1 cellular context compared by ENCODE assay signal in the genomic region with DNA sequence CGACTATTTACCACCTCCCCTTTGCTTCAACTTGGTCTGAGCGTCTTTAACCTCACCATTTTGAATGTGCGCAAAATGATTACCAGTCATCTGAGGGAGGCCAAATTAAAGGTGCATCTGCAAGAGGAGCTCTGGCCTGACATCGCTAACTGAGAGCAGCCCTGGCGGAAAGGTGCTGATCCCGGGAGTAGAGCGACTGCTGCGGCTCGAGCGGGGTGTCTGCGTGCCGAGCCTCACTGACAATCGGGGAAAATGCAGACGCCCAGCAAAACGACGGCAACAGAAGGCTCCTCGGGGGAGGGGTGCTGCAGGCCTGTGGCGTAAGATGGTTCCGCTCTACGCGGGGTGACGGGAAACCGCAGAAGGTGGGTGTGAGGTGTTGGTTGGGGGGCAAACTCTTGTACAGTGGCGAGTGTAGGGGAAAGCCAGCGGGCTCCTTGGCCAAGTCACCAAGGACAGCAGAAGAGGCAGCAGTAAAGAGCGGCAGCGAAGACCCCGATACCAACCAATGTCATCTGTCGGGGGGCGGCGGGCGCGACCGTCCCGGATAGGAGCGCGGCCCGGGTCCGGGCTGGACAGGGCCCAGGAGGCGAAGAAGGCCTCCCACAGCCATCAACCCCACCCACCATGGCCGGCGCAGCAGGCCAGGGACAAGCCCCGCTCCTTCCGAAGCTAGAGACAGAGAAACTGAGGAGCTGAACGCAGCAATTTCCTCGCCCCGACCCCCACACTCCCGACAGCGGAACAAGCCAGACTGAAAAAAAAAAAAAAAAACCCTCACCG.
TF ChIP-seq lines count a peak whose summit lies in the region.

No MANE protein-coding gene starts in this region.

TF ChIP-seq in HepG2, 621 proteins besides CTCF, POLR2A, EP300 and RAD21 (continued from another document and continues in another):
- TF ChIP-seq ZNF556 (CRISPR knock-in tag; IDR thresholded peaks at IDR 0.05; ENCODE audit: borderline replicate concordance) (no peak), PHF5A (CRISPR knock-in tag; IDR thresholded peaks at IDR 0.05; ENCODE audit: low read depth, unreplicated experiment) (no peak), ZNF746 (CRISPR knock-in tag; IDR thresholded peaks at IDR 0.05) (no peak), TMF1 (CRISPR knock-in tag; IDR thresholded peaks at IDR 0.05; ENCODE audit: low read depth) (no peak), PITX1 (CRISPR knock-in tag; IDR thresholded peaks at IDR 0.05) (no peak), ZNF614 (CRISPR knock-in tag; IDR thresholded peaks at IDR 0.05; ENCODE audit: borderline replicate concordance) (no peak), RBM39 (IDR thresholded peaks at IDR 0.05; ENCODE audit: low read depth, low read length, poor library complexity, severe bottlenecking) (peak; percentile 55), CEBPG (CRISPR knock-in tag; IDR thresholded peaks at IDR 0.05) (peak; percentile 12; the same call in 1 of the 2 replicates), HDAC1 (CRISPR knock-in tag; IDR thresholded peaks at IDR 0.05) (peak; percentile 56), NR2F1 (CRISPR knock-in tag; IDR thresholded peaks at IDR 0.05) (no peak), ZNF350 (CRISPR knock-in tag; IDR thresholded peaks at IDR 0.05; ENCODE audit: borderline replicate concordance, low read depth) (no peak; the same call in 1 of the 2 replicates), ZBTB20 (CRISPR knock-in tag; IDR thresholded peaks at IDR 0.05; ENCODE audit: borderline replicate concordance, low read depth) (no peak), ZNF12 (CRISPR knock-in tag; IDR thresholded peaks at IDR 0.05) (no peak), LCORL (IDR thresholded peaks at IDR 0.05) (no peak), LCORL (CRISPR knock-in tag; IDR thresholded peaks at IDR 0.05) (no peak), KDM4B (CRISPR knock-in tag; IDR thresholded peaks at IDR 0.05) (no peak), NR2F2 (IDR thresholded peaks at IDR 0.05; ENCODE audit: borderline replicate concordance, low read depth) (no peak), NR2F6 (IDR thresholded peaks at IDR 0.05) (no peak), NR2F6 (CRISPR knock-in tag; IDR thresholded peaks at IDR 0.05) (no peak), CBX2 (IDR thresholded peaks at IDR 0.05; ENCODE audit: low read depth, low read length) (no peak), CBX2 (CRISPR knock-in tag; IDR thresholded peaks at IDR 0.05; ENCODE audit: low read depth) (no peak), KDM5B (CRISPR knock-in tag; IDR thresholded peaks at IDR 0.05; ENCODE audit: borderline replicate concordance) (peak; percentile 80; the same call in 1 of the 2 replicates), DNMT3B (CRISPR knock-in tag; conservative IDR thresholded peaks at IDR 0.05) (no peak), ZNF747 (CRISPR knock-in tag; IDR thresholded peaks at IDR 0.05; ENCODE audit: borderline replicate concordance) (no peak), ATF7-NPFF (CRISPR knock-in tag; IDR thresholded peaks at IDR 0.05; ENCODE audit: low read depth) (no peak), ZC3H4 (CRISPR knock-in tag; IDR thresholded peaks at IDR 0.05; ENCODE audit: borderline replicate concordance) (no peak), XBP1 (CRISPR knock-in tag; IDR thresholded peaks at IDR 0.05) (no peak), ZBTB38 (CRISPR knock-in tag; IDR thresholded peaks at IDR 0.05) (peak; percentile 38), ZNF703 (CRISPR knock-in tag; IDR thresholded peaks at IDR 0.05; ENCODE audit: borderline replicate concordance) (no peak), AHR (CRISPR knock-in tag; IDR thresholded peaks at IDR 0.05) (no peak; the same call in 1 of the 2 replicates), RXRA (CRISPR knock-in tag; IDR thresholded peaks at IDR 0.05) (no peak), POLR2AphosphoS5 (IDR thresholded peaks at IDR 0.05; ENCODE audit: low read depth, low read length) (no peak), SIN3B (IDR thresholded peaks at IDR 0.05; ENCODE audit: low read length) (no peak), NCOA2 (CRISPR knock-in tag; IDR thresholded peaks at IDR 0.05) (no peak), SMARCC2 (IDR thresholded peaks at IDR 0.05) (no peak), RNF2 (conservative IDR thresholded peaks at IDR 0.05; ENCODE audit: low read depth) (no peak)
- TF ChIP-seq, protein P1, sequence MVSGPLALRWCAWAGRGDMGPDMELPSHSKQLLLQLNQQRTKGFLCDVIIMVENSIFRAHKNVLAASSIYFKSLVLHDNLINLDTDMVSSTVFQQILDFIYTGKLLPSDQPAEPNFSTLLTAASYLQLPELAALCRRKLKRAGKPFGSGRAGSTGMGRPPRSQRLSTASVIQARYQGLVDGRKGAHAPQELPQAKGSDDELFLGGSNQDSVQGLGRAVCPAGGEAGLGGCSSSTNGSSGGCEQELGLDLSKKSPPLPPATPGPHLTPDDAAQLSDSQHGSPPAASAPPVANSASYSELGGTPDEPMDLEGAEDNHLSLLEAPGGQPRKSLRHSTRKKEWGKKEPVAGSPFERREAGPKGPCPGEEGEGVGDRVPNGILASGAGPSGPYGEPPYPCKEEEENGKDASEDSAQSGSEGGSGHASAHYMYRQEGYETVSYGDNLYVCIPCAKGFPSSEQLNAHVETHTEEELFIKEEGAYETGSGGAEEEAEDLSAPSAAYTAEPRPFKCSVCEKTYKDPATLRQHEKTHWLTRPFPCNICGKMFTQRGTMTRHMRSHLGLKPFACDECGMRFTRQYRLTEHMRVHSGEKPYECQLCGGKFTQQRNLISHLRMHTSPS (CRISPR knock-in tag; IDR thresholded peaks at IDR 0.05; ENCODE audit: low read depth) = no peak
- TF ChIP-seq, protein P2, sequence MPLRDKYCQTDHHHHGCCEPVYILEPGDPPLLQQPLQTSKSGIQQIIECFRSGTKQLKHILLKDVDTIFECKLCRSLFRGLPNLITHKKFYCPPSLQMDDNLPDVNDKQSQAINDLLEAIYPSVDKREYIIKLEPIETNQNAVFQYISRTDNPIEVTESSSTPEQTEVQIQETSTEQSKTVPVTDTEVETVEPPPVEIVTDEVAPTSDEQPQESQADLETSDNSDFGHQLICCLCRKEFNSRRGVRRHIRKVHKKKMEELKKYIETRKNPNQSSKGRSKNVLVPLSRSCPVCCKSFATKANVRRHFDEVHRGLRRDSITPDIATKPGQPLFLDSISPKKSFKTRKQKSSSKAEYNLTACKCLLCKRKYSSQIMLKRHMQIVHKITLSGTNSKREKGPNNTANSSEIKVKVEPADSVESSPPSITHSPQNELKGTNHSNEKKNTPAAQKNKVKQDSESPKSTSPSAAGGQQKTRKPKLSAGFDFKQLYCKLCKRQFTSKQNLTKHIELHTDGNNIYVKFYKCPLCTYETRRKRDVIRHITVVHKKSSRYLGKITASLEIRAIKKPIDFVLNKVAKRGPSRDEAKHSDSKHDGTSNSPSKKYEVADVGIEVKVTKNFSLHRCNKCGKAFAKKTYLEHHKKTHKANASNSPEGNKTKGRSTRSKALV (CRISPR knock-in tag; IDR thresholded peaks at IDR 0.05) = no peak
- TF ChIP-seq, protein P3, sequence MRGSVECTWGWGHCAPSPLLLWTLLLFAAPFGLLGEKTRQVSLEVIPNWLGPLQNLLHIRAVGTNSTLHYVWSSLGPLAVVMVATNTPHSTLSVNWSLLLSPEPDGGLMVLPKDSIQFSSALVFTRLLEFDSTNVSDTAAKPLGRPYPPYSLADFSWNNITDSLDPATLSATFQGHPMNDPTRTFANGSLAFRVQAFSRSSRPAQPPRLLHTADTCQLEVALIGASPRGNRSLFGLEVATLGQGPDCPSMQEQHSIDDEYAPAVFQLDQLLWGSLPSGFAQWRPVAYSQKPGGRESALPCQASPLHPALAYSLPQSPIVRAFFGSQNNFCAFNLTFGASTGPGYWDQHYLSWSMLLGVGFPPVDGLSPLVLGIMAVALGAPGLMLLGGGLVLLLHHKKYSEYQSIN (CRISPR knock-in tag; IDR thresholded peaks at IDR 0.05; ENCODE audit: borderline replicate concordance) = no peak
- TF ChIP-seq, protein P4, sequence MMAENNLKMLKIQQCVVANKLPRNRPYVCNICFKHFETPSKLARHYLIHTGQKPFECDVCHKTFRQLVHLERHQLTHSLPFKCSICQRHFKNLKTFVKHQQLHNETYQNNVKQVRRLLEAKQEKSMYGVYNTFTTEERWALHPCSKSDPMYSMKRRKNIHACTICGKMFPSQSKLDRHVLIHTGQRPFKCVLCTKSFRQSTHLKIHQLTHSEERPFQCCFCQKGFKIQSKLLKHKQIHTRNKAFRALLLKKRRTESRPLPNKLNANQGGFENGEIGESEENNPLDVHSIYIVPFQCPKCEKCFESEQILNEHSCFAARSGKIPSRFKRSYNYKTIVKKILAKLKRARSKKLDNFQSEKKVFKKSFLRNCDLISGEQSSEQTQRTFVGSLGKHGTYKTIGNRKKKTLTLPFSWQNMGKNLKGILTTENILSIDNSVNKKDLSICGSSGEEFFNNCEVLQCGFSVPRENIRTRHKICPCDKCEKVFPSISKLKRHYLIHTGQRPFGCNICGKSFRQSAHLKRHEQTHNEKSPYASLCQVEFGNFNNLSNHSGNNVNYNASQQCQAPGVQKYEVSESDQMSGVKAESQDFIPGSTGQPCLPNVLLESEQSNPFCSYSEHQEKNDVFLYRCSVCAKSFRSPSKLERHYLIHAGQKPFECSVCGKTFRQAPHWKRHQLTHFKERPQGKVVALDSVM (CRISPR knock-in tag; IDR thresholded peaks at IDR 0.05) = peak; percentile 48; the same call in 1 of the 2 replicates
- TF ChIP-seq, protein P5, sequence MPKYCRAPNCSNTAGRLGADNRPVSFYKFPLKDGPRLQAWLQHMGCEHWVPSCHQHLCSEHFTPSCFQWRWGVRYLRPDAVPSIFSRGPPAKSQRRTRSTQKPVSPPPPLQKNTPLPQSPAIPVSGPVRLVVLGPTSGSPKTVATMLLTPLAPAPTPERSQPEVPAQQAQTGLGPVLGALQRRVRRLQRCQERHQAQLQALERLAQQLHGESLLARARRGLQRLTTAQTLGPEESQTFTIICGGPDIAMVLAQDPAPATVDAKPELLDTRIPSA (CRISPR knock-in tag; IDR thresholded peaks at IDR 0.05; ENCODE audit: borderline replicate concordance) = no peak
- TF ChIP-seq, protein P6, sequence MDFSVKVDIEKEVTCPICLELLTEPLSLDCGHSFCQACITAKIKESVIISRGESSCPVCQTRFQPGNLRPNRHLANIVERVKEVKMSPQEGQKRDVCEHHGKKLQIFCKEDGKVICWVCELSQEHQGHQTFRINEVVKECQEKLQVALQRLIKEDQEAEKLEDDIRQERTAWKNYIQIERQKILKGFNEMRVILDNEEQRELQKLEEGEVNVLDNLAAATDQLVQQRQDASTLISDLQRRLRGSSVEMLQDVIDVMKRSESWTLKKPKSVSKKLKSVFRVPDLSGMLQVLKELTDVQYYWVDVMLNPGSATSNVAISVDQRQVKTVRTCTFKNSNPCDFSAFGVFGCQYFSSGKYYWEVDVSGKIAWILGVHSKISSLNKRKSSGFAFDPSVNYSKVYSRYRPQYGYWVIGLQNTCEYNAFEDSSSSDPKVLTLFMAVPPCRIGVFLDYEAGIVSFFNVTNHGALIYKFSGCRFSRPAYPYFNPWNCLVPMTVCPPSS (IDR thresholded peaks at IDR 0.05) = no peak
- TF ChIP-seq, protein P7, sequence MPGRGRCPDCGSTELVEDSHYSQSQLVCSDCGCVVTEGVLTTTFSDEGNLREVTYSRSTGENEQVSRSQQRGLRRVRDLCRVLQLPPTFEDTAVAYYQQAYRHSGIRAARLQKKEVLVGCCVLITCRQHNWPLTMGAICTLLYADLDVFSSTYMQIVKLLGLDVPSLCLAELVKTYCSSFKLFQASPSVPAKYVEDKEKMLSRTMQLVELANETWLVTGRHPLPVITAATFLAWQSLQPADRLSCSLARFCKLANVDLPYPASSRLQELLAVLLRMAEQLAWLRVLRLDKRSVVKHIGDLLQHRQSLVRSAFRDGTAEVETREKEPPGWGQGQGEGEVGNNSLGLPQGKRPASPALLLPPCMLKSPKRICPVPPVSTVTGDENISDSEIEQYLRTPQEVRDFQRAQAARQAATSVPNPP (CRISPR knock-in tag; IDR thresholded peaks at IDR 0.05) = no peak
- TF ChIP-seq, protein P8, sequence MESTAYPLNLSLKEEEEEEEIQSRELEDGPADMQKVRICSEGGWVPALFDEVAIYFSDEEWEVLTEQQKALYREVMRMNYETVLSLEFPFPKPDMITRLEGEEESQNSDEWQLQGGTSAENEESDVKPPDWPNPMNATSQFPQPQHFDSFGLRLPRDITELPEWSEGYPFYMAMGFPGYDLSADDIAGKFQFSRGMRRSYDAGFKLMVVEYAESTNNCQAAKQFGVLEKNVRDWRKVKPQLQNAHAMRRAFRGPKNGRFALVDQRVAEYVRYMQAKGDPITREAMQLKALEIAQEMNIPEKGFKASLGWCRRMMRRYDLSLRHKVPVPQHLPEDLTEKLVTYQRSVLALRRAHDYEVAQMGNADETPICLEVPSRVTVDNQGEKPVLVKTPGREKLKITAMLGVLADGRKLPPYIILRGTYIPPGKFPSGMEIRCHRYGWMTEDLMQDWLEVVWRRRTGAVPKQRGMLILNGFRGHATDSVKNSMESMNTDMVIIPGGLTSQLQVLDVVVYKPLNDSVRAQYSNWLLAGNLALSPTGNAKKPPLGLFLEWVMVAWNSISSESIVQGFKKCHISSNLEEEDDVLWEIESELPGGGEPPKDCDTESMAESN (CRISPR knock-in tag; conservative IDR thresholded peaks at IDR 0.05) = no peak
- TF ChIP-seq, protein P9, sequence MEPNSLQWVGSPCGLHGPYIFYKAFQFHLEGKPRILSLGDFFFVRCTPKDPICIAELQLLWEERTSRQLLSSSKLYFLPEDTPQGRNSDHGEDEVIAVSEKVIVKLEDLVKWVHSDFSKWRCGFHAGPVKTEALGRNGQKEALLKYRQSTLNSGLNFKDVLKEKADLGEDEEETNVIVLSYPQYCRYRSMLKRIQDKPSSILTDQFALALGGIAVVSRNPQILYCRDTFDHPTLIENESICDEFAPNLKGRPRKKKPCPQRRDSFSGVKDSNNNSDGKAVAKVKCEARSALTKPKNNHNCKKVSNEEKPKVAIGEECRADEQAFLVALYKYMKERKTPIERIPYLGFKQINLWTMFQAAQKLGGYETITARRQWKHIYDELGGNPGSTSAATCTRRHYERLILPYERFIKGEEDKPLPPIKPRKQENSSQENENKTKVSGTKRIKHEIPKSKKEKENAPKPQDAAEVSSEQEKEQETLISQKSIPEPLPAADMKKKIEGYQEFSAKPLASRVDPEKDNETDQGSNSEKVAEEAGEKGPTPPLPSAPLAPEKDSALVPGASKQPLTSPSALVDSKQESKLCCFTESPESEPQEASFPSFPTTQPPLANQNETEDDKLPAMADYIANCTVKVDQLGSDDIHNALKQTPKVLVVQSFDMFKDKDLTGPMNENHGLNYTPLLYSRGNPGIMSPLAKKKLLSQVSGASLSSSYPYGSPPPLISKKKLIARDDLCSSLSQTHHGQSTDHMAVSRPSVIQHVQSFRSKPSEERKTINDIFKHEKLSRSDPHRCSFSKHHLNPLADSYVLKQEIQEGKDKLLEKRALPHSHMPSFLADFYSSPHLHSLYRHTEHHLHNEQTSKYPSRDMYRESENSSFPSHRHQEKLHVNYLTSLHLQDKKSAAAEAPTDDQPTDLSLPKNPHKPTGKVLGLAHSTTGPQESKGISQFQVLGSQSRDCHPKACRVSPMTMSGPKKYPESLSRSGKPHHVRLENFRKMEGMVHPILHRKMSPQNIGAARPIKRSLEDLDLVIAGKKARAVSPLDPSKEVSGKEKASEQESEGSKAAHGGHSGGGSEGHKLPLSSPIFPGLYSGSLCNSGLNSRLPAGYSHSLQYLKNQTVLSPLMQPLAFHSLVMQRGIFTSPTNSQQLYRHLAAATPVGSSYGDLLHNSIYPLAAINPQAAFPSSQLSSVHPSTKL (CRISPR knock-in tag; IDR thresholded peaks at IDR 0.05) = no peak
- TF ChIP-seq, protein P10, sequence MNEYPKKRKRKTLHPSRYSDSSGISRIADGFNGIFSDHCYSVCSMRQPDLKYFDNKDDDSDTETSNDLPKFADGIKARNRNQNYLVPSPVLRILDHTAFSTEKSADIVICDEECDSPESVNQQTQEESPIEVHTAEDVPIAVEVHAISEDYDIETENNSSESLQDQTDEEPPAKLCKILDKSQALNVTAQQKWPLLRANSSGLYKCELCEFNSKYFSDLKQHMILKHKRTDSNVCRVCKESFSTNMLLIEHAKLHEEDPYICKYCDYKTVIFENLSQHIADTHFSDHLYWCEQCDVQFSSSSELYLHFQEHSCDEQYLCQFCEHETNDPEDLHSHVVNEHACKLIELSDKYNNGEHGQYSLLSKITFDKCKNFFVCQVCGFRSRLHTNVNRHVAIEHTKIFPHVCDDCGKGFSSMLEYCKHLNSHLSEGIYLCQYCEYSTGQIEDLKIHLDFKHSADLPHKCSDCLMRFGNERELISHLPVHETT (CRISPR knock-in tag; conservative IDR thresholded peaks at IDR 0.05) = no peak; the same call in 1 of the 2 replicates
